14 cellular contexts compared by ENCODE assay signal in the genomic region with DNA sequence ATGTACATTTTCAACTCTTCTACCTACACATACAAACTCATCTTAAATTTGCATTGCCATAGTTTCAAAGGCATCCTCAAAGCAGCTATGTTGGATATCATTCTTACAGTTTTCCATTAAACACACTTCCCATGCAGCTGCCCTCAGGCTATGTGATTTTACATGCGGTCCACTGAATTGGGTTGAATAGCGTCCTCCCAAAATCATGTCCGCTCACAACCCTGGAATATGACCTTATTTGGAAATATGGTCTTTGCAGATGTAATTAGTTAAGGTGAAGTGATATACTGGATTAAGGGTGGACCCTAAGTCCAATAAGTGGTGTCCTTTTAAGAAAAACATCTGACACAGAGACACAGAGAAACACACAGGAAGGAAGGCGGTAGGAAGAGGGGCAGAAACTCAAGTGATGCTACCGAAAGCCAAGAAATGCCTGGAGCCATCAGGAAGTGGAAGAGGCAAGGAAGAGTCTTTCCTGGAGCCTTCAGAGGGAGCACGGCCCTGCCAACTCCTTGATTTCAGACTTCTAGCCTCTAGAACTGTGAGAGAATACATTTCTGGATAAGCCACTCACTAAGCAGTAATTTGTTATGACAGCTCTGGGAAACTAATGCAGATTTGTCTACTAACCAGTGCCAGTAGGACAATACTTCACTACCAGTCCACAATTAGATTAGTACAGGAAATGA. TPM values are rescaled to one million over a fixed set of nuclear protein-coding genes. Genes with fewer than 3 reads are reported as not detected.
DNase-seq lines count a peak whose midpoint lies in the region; ATAC-seq and TF ChIP-seq lines count a peak whose summit lies in the region.
"Had no signal": no experiment of that assay in that cellular context is flagged by ENCODE, and none has a peak within 500 bp of the region (broad histone marks: within the 10 kb centered on the region; RNA-seq: fewer than 3 reads in every experiment).

No MANE protein-coding gene starts in this region.

- no peaks in the 10 kb centered on the region for H3K36me3 ChIP-seq in osteoblast (ENCODE audit: insufficient read depth, low read length)

- no peaks in the 10 kb centered on the region for H3K9me3 Mint-ChIP-seq in activated CD4-positive, alpha-beta memory T cell treated with anti-CD3 and anti-CD28 coated beads, Interleukin-2, amount 10 ng/mL, durations not matched to agents 7 days and 5 days
- H3K9me3 Mint-ChIP-seq in activated CD8-positive, alpha-beta memory T cell treated with anti-CD3 and anti-CD28 coated beads, Interleukin-2, amount 10 ng/mL, durations not matched to agents 7 days and 5 days (ENCODE audit: low read depth): no peaks in the 10 kb centered on the region
- H3K9me3 Mint-ChIP-seq: activated naive CD8-positive, alpha-beta T cell treated with anti-CD3 and anti-CD28 coated beads for 36 hours had no signal

- POLR2A ChIA-PET in activated CD4-positive, alpha-beta memory T cell treated with anti-CD3 and anti-CD28 coated beads, Interleukin-2, amount 10 ng/mL, durations not matched to agents 7 days and 5 days (lab: Charles Lee): no interaction called here

- no peak for ATAC-seq in GM18520 (IDR thresholded peaks at IDR 0.05; ENCODE audit: unreplicated experiment)
- no peak for ATAC-seq in activated CD8-positive, alpha-beta memory T cell treated with anti-CD3 and anti-CD28 coated beads, Interleukin-2, amount 10 ng/mL, durations not matched to agents 7 days and 5 days
- ATAC-seq: activated CD8-positive, alpha-beta T cell treated with anti-CD3 and anti-CD28 coated beads, Interleukin-2, amount 10 ng/mL, durations not matched to agents 7 days and 5 days; PC-3 had no signal

- peak overlapping the region; percentile 90 for H3K27ac ChIP-seq in osteoblast (ENCODE audit: low read depth, low read length)

- no peak overlapping the region for H3K27ac Mint-ChIP-seq in activated CD4-positive, alpha-beta memory T cell treated with anti-CD3 and anti-CD28 coated beads, Interleukin-2, amount 10 ng/mL, durations not matched to agents 7 days and 5 days
- no peak overlapping the region for H3K27ac Mint-ChIP-seq in activated CD8-positive, alpha-beta memory T cell treated with anti-CD3 and anti-CD28 coated beads, Interleukin-2, amount 10 ng/mL, durations not matched to agents 7 days and 5 days
- H3K27ac Mint-ChIP-seq: activated CD8-positive, alpha-beta T cell treated with anti-CD3 and anti-CD28 coated beads, Interleukin-2, amount 10 ng/mL, durations not matched to agents 7 days and 5 days; activated naive CD8-positive, alpha-beta T cell treated with anti-CD3 and anti-CD28 coated beads for 36 hours had no signal

- DNase-seq in AG10803 (ENCODE audit: low read depth) (peak; percentile 38), RPMI7951 (ENCODE audit: low read depth) (peak; percentile 81), fibroblast of mammary gland (ENCODE audit: low read depth) (peak; percentile 45), osteoblast (ENCODE audit: insufficient read length, low spot score, missing footprints) (no peak), DMS53 (lab: John Stamatoyannopoulos, UW) (no peak)
- DNase-seq in activated CD4-positive, alpha-beta memory T cell treated with anti-CD3 and anti-CD28 coated beads, Interleukin-2, amount 10 ng/mL, durations not matched to agents 7 days and 5 days: no peak
- DNase-seq in activated CD8-positive, alpha-beta memory T cell treated with anti-CD3 and anti-CD28 coated beads, Interleukin-2, amount 10 ng/mL, durations not matched to agents 7 days and 5 days: no peak
- DNase-seq: activated CD8-positive, alpha-beta T cell treated with anti-CD3 and anti-CD28 coated beads, Interleukin-2, amount 10 ng/mL, durations not matched to agents 7 days and 5 days; activated naive CD8-positive, alpha-beta T cell treated with anti-CD3 and anti-CD28 coated beads for 36 hours; effector CD4-positive, alpha-beta T cell; KG1; NCI-H2081 treated with DMSO at 0.1 percent for 48 hours had no signal

- TF ChIP-seq CTCF in AG10803 (conservative IDR thresholded peaks at IDR 0.05; ENCODE audit: low read length) (no peak), fibroblast of mammary gland (conservative IDR thresholded peaks at IDR 0.05; ENCODE audit: control insufficient read depth, insufficient read depth, low read depth, low read length) (no peak), osteoblast (IDR thresholded peaks at IDR 0.05; ENCODE audit: extremely low read depth, low read depth, low read length) (no peak)

- H3K9me3 ChIP-seq in osteoblast (ENCODE audit: low read depth, low read length): no peaks in the 10 kb centered on the region

- H3K79me2 ChIP-seq in osteoblast (ENCODE audit: insufficient read depth, low read length): peaks cover 12% of the 10 kb centered on the region

- CTCF ChIA-PET in activated CD4-positive, alpha-beta memory T cell treated with anti-CD3 and anti-CD28 coated beads, Interleukin-2, amount 10 ng/mL, durations not matched to agents 7 days and 5 days (lab: Charles Lee): no interaction called here
- CTCF ChIA-PET in activated CD8-positive, alpha-beta memory T cell treated with anti-CD3 and anti-CD28 coated beads, Interleukin-2, amount 10 ng/mL, durations not matched to agents 7 days and 5 days (lab: Charles Lee): no interaction called here

- no peak overlapping the region for H3K4me3 Mint-ChIP-seq in activated CD4-positive, alpha-beta memory T cell treated with anti-CD3 and anti-CD28 coated beads, Interleukin-2, amount 10 ng/mL, durations not matched to agents 7 days and 5 days
- no peak overlapping the region for H3K4me3 Mint-ChIP-seq in activated CD8-positive, alpha-beta memory T cell treated with anti-CD3 and anti-CD28 coated beads, Interleukin-2, amount 10 ng/mL, durations not matched to agents 7 days and 5 days
- H3K4me3 Mint-ChIP-seq: activated CD8-positive, alpha-beta T cell treated with anti-CD3 and anti-CD28 coated beads, Interleukin-2, amount 10 ng/mL, durations not matched to agents 7 days and 5 days; activated naive CD8-positive, alpha-beta T cell treated with anti-CD3 and anti-CD28 coated beads for 36 hours had no signal

- H2AFZ ChIP-seq in osteoblast (ENCODE audit: low read length): no peak overlapping the region

- H3K36me3 Mint-ChIP-seq in activated CD4-positive, alpha-beta memory T cell treated with anti-CD3 and anti-CD28 coated beads, Interleukin-2, amount 10 ng/mL, durations not matched to agents 7 days and 5 days (ENCODE audit: low read depth): no peaks in the 10 kb centered on the region
- no peaks in the 10 kb centered on the region for H3K36me3 Mint-ChIP-seq in activated CD8-positive, alpha-beta memory T cell treated with anti-CD3 and anti-CD28 coated beads, Interleukin-2, amount 10 ng/mL, durations not matched to agents 7 days and 5 days
- H3K36me3 Mint-ChIP-seq: activated naive CD8-positive, alpha-beta T cell treated with anti-CD3 and anti-CD28 coated beads for 36 hours had no signal

- no peak overlapping the region for H3K4me3 ChIP-seq in AG10803 (ENCODE audit: low read length)
- H3K4me3 ChIP-seq in fibroblast of mammary gland (ENCODE audit: control insufficient read depth, low read depth, low read length): peak overlapping the region; percentile 12
- no peak overlapping the region for H3K4me3 ChIP-seq in osteoblast (ENCODE audit: insufficient read depth, low read length)

- peaks cover 67% of the 10 kb centered on the region for H3K4me1 ChIP-seq in osteoblast (ENCODE audit: insufficient read depth, low read length)

- no peaks in the 10 kb centered on the region for H3K27me3 ChIP-seq in osteoblast (ENCODE audit: insufficient read depth, low read length)

- peaks cover 11% of the 10 kb centered on the region for H3K4me1 Mint-ChIP-seq in activated CD4-positive, alpha-beta memory T cell treated with anti-CD3 and anti-CD28 coated beads, Interleukin-2, amount 10 ng/mL, durations not matched to agents 7 days and 5 days
- peaks cover 6% of the 10 kb centered on the region for H3K4me1 Mint-ChIP-seq in activated CD8-positive, alpha-beta memory T cell treated with anti-CD3 and anti-CD28 coated beads, Interleukin-2, amount 10 ng/mL, durations not matched to agents 7 days and 5 days

- H3K27me3 Mint-ChIP-seq in activated CD4-positive, alpha-beta memory T cell treated with anti-CD3 and anti-CD28 coated beads, Interleukin-2, amount 10 ng/mL, durations not matched to agents 7 days and 5 days: peaks cover 36% of the 10 kb centered on the region
- peaks cover 51% of the 10 kb centered on the region for H3K27me3 Mint-ChIP-seq in activated CD8-positive, alpha-beta memory T cell treated with anti-CD3 and anti-CD28 coated beads, Interleukin-2, amount 10 ng/mL, durations not matched to agents 7 days and 5 days

- no peaks in the 10 kb centered on the region for H4K20me1 ChIP-seq in osteoblast (ENCODE audit: insufficient read depth, low read length)

- H3K4me2 ChIP-seq in osteoblast (ENCODE audit: insufficient read depth, low read length): peak overlapping the region; percentile 41

RNA-seq across cellular contexts. Expression of a gene that starts 42.6 kb away (rescaled TPM):
- 4.0 and 9.1 TPM in 2 replicates for total RNA-seq in RPMI7951 (2014; rRNA removed; shearing (Covaris generic))
- total RNA-seq in osteoblast: 6.2 and 6.9 TPM in 2 replicates
- 1 to 10 TPM; 1.0 to 1.4 TPM for total RNA-seq in activated CD4-positive, alpha-beta memory T cell treated with anti-CD3 and anti-CD28 coated beads, Interleukin-2, amount 10 ng/mL, durations not matched to agents 7 days and 5 days
- under 1 TPM; 0.20 to 0.35 TPM for total RNA-seq in activated CD8-positive, alpha-beta memory T cell treated with anti-CD3 and anti-CD28 coated beads, Interleukin-2, amount 10 ng/mL, durations not matched to agents 7 days and 5 days

Comparison
In these comparisons a context has a peak if more than half of its experiments do, and no peak if none do; other contexts are left out.
1. DNase-seq: peak in AG10803 (single experiment), RPMI7951 (single experiment) and fibroblast of mammary gland (single experiment); none in osteoblast (single experiment), DMS53 (single experiment), activated CD4-positive, alpha-beta memory T cell treated with anti-CD3 and anti-CD28 coated beads, Interleukin-2, amount 10 ng/mL, durations not matched to agents 7 days and 5 days (single experiment) and activated CD8-positive, alpha-beta memory T cell treated with anti-CD3 and anti-CD28 coated beads, Interleukin-2, amount 10 ng/mL, durations not matched to agents 7 days and 5 days (single experiment).